Comparison of ENCODE assay signal across 20 cellular contexts in genomic region chr7:142800699-142801260, GRCh38. TPM values are rescaled to one million over a fixed set of nuclear protein-coding genes. Genes with fewer than 3 reads are reported as not detected.
DNase-seq lines count a peak whose midpoint lies in the region; ATAC-seq and TF ChIP-seq lines count a peak whose summit lies in the region.
"Had no signal": no experiment of that assay in that cellular context is flagged by ENCODE, and none has a peak within 500 bp of the region (broad histone marks: within the 10 kb centered on the region; RNA-seq: fewer than 3 reads in every experiment).

No MANE protein-coding gene starts in this region.

- H3K27me3 Mint-ChIP-seq in stimulated activated naive CD8-positive, alpha-beta T cell treated with anti-CD3 and anti-CD28 coated beads, Interleukin-15, Interleukin-2, amounts not matched to agents 100 ng/mL and 50 ng/mL, for 24 hours = no peaks in the 10 kb centered on the region
- no peaks in the 10 kb centered on the region for H3K27me3 Mint-ChIP-seq in activated T-helper 1 cell treated with anti-CD3 and anti-CD28 coated beads, Interleukin-12 subunit alpha, Interleukin-12 subunit beta, Interleukin-2, Interleukin-4 antibody, amounts not matched to agents 30 ng/mL and 10 ng/mL and 1 ng/mL, durations not matched to agents 14 hours and 24 hours and 36 hours (ENCODE audit: insufficient read depth)

- no peak for ATAC-seq in stimulated activated naive CD8-positive, alpha-beta T cell treated with anti-CD3 and anti-CD28 coated beads, Interleukin-15, Interleukin-2, amounts not matched to agents 100 U/mL and 50 U/mL, for 24 hours
- ATAC-seq in lung (ENCODE audit: insufficient read depth, low FRiP score) (no peak), GM19351 (IDR thresholded peaks at IDR 0.05; ENCODE audit: unreplicated experiment) (no peak)
- ATAC-seq: heart right ventricle, left cardiac atrium had no signal

- no peak overlapping the region for H3K27ac ChIP-seq in lung (ENCODE audit: low read depth in 1 of 2, low read length in 1 of 2)
- H3K27ac ChIP-seq: parathyroid adenoma had no signal

- peaks cover 71% of the 10 kb centered on the region for H3K36me3 Mint-ChIP-seq in stimulated activated naive CD8-positive, alpha-beta T cell treated with anti-CD3 and anti-CD28 coated beads, Interleukin-15, Interleukin-2, amounts not matched to agents 100 ng/mL and 50 ng/mL, for 24 hours (ENCODE audit: low read depth)
- H3K36me3 Mint-ChIP-seq in activated T-helper 1 cell treated with anti-CD3 and anti-CD28 coated beads, Interleukin-12 subunit alpha, Interleukin-12 subunit beta, Interleukin-2, Interleukin-4 antibody, amounts not matched to agents 30 ng/mL and 10 ng/mL and 1 ng/mL, durations not matched to agents 14 hours and 24 hours and 36 hours (ENCODE audit: low read depth) = peaks cover 86% of the 10 kb centered on the region
- H3K36me3 Mint-ChIP-seq: brain had no signal

- H3K4me1 ChIP-seq in lung (ENCODE audit: control insufficient read depth in 2 of 2, insufficient read depth in 2 of 2, low read length in 2 of 2) = peaks cover 0 to 16% of the 10 kb centered on the region in 2 donors

- no peak for TF ChIP-seq CTCF in lung (IDR thresholded peaks at IDR 0.05; ENCODE audit: control extremely low read depth, extremely low read depth)

- peak overlapping the region; percentile 98 for H3K4me3 Mint-ChIP-seq in stimulated activated naive CD8-positive, alpha-beta T cell treated with anti-CD3 and anti-CD28 coated beads, Interleukin-15, Interleukin-2, amounts not matched to agents 100 ng/mL and 50 ng/mL, for 24 hours
- H3K4me3 Mint-ChIP-seq in activated T-helper 1 cell treated with anti-CD3 and anti-CD28 coated beads, Interleukin-12 subunit alpha, Interleukin-12 subunit beta, Interleukin-2, Interleukin-4 antibody, amounts not matched to agents 30 ng/mL and 10 ng/mL and 1 ng/mL, durations not matched to agents 14 hours and 24 hours and 36 hours = peak overlapping the region; percentile 97
- H3K4me3 Mint-ChIP-seq: brain had no signal

- no peak for DNase-seq in stimulated activated naive CD8-positive, alpha-beta T cell treated with anti-CD3 and anti-CD28 coated beads, Interleukin-15, Interleukin-2, amounts not matched to agents 100 U/mL and 50 U/mL, for 24 hours
- no peak for DNase-seq in activated T-helper 1 cell treated with anti-CD3 and anti-CD28 coated beads, Interleukin-12 subunit alpha, Interleukin-12 subunit beta, Interleukin-2, Interleukin-4 antibody, amounts not matched to agents 30 ng/mL and 10 ng/mL and 1 ng/mL, durations not matched to agents 14 hours and 24 hours and 36 hours (ENCODE audit: low spot score)
- DNase-seq in lung (ENCODE audit: low spot score) (peak; percentile 25), iPS-NIHi7 (ENCODE audit: extremely low spot score) (no peak), NCI-H2196 (lab: John Stamatoyannopoulos, UW; ENCODE audit: unreplicated experiment) (no peak), DMS79 (lab: John Stamatoyannopoulos, UW) (no peak)
- DNase-seq: activated effector memory CD4-positive, alpha-beta T cell treated with Interleukin-2 at 50 U/mL for 16 hours; Calu3; dermis blood vessel endothelial cell; HCEC 1CT; heart right ventricle; left cardiac atrium; NCI-H2107; NCI-H774; RPMI8226; SW 1271 had no signal

- H3K36me3 ChIP-seq in lung (ENCODE audit: control insufficient read depth in 2 of 2, insufficient read depth in 2 of 2, low read length in 2 of 2) = no peaks in the 10 kb centered on the region

- peaks cover 72% of the 10 kb centered on the region for H3K4me1 Mint-ChIP-seq in stimulated activated naive CD8-positive, alpha-beta T cell treated with anti-CD3 and anti-CD28 coated beads, Interleukin-15, Interleukin-2, amounts not matched to agents 100 ng/mL and 50 ng/mL, for 24 hours (ENCODE audit: low read depth)
- peaks cover 80% of the 10 kb centered on the region for H3K4me1 Mint-ChIP-seq in activated T-helper 1 cell treated with anti-CD3 and anti-CD28 coated beads, Interleukin-12 subunit alpha, Interleukin-12 subunit beta, Interleukin-2, Interleukin-4 antibody, amounts not matched to agents 30 ng/mL and 10 ng/mL and 1 ng/mL, durations not matched to agents 14 hours and 24 hours and 36 hours (ENCODE audit: low read depth)

- 87 to 94% methylated on average over 7 of the region's 7 CpGs for WGBS in lung, 2 donors

- H3K27ac Mint-ChIP-seq in stimulated activated naive CD8-positive, alpha-beta T cell treated with anti-CD3 and anti-CD28 coated beads, Interleukin-15, Interleukin-2, amounts not matched to agents 100 ng/mL and 50 ng/mL, for 24 hours = peak overlapping the region; percentile 100
- peak overlapping the region; percentile 99 for H3K27ac Mint-ChIP-seq in activated T-helper 1 cell treated with anti-CD3 and anti-CD28 coated beads, Interleukin-12 subunit alpha, Interleukin-12 subunit beta, Interleukin-2, Interleukin-4 antibody, amounts not matched to agents 30 ng/mL and 10 ng/mL and 1 ng/mL, durations not matched to agents 14 hours and 24 hours and 36 hours
- H3K27ac Mint-ChIP-seq: brain had no signal

- H3K27me3 ChIP-seq in lung (ENCODE audit: control insufficient read depth, insufficient read depth) = no peaks in the 10 kb centered on the region

- no peaks in the 10 kb centered on the region for H3K9me3 ChIP-seq in lung (ENCODE audit: control insufficient read depth in 2 of 2, insufficient read depth in 1 of 2, low read length in 1 of 2)
- H3K9me3 ChIP-seq: heart right ventricle had no signal

- intact Hi-C loops in activated T-helper 1 cell treated with anti-CD3 and anti-CD28 coated beads, Interleukin-12 subunit alpha, Interleukin-12 subunit beta, Interleukin-2, Interleukin-4 antibody, amounts not matched to agents 30 ng/mL and 10 ng/mL and 1 ng/mL, durations not matched to agents 14 hours and 24 hours and 36 hours (cut with micrococcal nuclease) = loop anchor here (10.0 kb wide), 1 partner anchor 1876 kb away; the partner anchor contains the start of gene BRAF

- no peaks in the 10 kb centered on the region for H3K9me3 Mint-ChIP-seq in stimulated activated naive CD8-positive, alpha-beta T cell treated with anti-CD3 and anti-CD28 coated beads, Interleukin-15, Interleukin-2, amounts not matched to agents 100 ng/mL and 50 ng/mL, for 24 hours
- H3K9me3 Mint-ChIP-seq in activated T-helper 1 cell treated with anti-CD3 and anti-CD28 coated beads, Interleukin-12 subunit alpha, Interleukin-12 subunit beta, Interleukin-2, Interleukin-4 antibody, amounts not matched to agents 30 ng/mL and 10 ng/mL and 1 ng/mL, durations not matched to agents 14 hours and 24 hours and 36 hours = no peaks in the 10 kb centered on the region
- H3K9me3 Mint-ChIP-seq: brain had no signal

- H3K4me3 ChIP-seq in lung = no peak overlapping the region

RNA-seq across cellular contexts. Expression of gene PRSS2, which starts 30.0 kb away (rescaled TPM):
- not detected in 2 replicates for total RNA-seq in activated T-helper 1 cell treated with anti-CD3 and anti-CD28 coated beads, Interleukin-12 subunit alpha, Interleukin-12 subunit beta, Interleukin-2, Interleukin-4 antibody, amounts not matched to agents 30 ng/mL and 10 ng/mL and 1 ng/mL, durations not matched to agents 14 hours and 24 hours and 36 hours
- total RNA-seq in lung = 10 to 100 TPM in 1 of 2 donors, not detected in 1; 47.9 TPM
- 1 to 10 TPM in 1 of 2 donors, under 1 TPM in 1; 0.35 to 1.7 TPM for polyA plus RNA-seq in lung
- total RNA-seq: dermis blood vessel endothelial cell, left cardiac atrium had no signal

RNA-seq across cellular contexts. Expression of gene PRSS1, which starts 51.5 kb away (rescaled TPM):
- not detected in 2 replicates for total RNA-seq in activated T-helper 1 cell treated with anti-CD3 and anti-CD28 coated beads, Interleukin-12 subunit alpha, Interleukin-12 subunit beta, Interleukin-2, Interleukin-4 antibody, amounts not matched to agents 30 ng/mL and 10 ng/mL and 1 ng/mL, durations not matched to agents 14 hours and 24 hours and 36 hours
- 10 to 100 TPM in 1 of 2 donors, not detected in 1; 16.8 TPM for total RNA-seq in lung
- 1 to 10 TPM in 1 of 2 donors, under 1 TPM in 1; 0.41 to 1.1 TPM for polyA plus RNA-seq in lung
- total RNA-seq: dermis blood vessel endothelial cell, left cardiac atrium had no signal

RNA-seq across cellular contexts. Expression of gene EPHB6, which starts 54.1 kb away (rescaled TPM):
- total RNA-seq in activated T-helper 1 cell treated with anti-CD3 and anti-CD28 coated beads, Interleukin-12 subunit alpha, Interleukin-12 subunit beta, Interleukin-2, Interleukin-4 antibody, amounts not matched to agents 30 ng/mL and 10 ng/mL and 1 ng/mL, durations not matched to agents 14 hours and 24 hours and 36 hours = 5.6 and 6.0 TPM in 2 replicates
- total RNA-seq in lung = 10 to 100 TPM; 18.5 to 18.8 TPM
- polyA plus RNA-seq in lung = 1 to 10 TPM; 3.2 to 8.5 TPM
